Comparison of ENCODE assay signal across 14 cellular contexts in genomic region chr5:27568811-27569210, GRCh38.
"Had no signal": no experiment of that assay in that cellular context is flagged by ENCODE, and none has a peak within 500 bp of the region (broad histone marks: within the 10 kb centered on the region; RNA-seq: fewer than 3 reads in every experiment).

No MANE protein-coding gene starts in this region.

- H3K27ac ChIP-seq: ascending aorta, gastrocnemius medialis, sigmoid colon, suprapubic skin had no signal

- H3K27me3 Mint-ChIP-seq: activated CD8-positive, alpha-beta T cell treated with anti-CD3 and anti-CD28 coated beads for 36 hours; type B pancreatic cell had no signal

- H3K4me1 Mint-ChIP-seq: neural crest cell had no signal

- ATAC-seq: activated CD8-positive, alpha-beta T cell treated with anti-CD3 and anti-CD28 coated beads for 36 hours; activated T-cell treated with anti-CD3 and anti-CD28 coated beads, Interleukin-2, amount 50 U/mL, for 72 hours; gastrocnemius medialis had no signal

- H3K4me3 Mint-ChIP-seq: activated CD8-positive, alpha-beta T cell treated with anti-CD3 and anti-CD28 coated beads for 36 hours; activated T-cell treated with anti-CD3 and anti-CD28 coated beads, Interleukin-2, amount 50 U/mL, for 72 hours; neural crest cell; type B pancreatic cell had no signal

- H3K36me3 Mint-ChIP-seq: type B pancreatic cell had no signal

- DNase-seq: activated CD4-positive, alpha-beta T cell treated with anti-CD3 and anti-CD28 coated beads for 4 hours; activated CD8-positive, alpha-beta memory T cell treated with anti-CD3 and anti-CD28 coated beads, Interleukin-2, amount 50 U/mL, for 4 hours; activated CD8-positive, alpha-beta T cell treated with anti-CD3 and anti-CD28 coated beads for 36 hours; activated gamma-delta T cell treated with Interleukin-2 at 50 U/mL for 16 hours; activated T-cell treated with anti-CD3 and anti-CD28 coated beads, Interleukin-2, amount 50 U/mL, for 72 hours; dermis blood vessel endothelial cell; gastrocnemius medialis; sigmoid colon; stimulated activated CD4-positive, alpha-beta T cell treated with anti-CD3 and anti-CD28 coated beads, Interleukin-12 subunit alpha, Interleukin-12 subunit beta, amount 100 ng/mL, for 4 hours; stimulated activated naive CD4-positive, alpha-beta T cell treated with Interleukin-2 at 50 U/mL for 16 hours had no signal

- H3K4me1 ChIP-seq: ascending aorta, gastrocnemius medialis, sigmoid colon, suprapubic skin had no signal

- H3K9me3 Mint-ChIP-seq: activated T-cell treated with anti-CD3 and anti-CD28 coated beads, Interleukin-2, amount 50 U/mL, for 72 hours; neural crest cell; type B pancreatic cell had no signal

- H3K27me3 ChIP-seq: ascending aorta, gastrocnemius medialis, sigmoid colon, suprapubic skin had no signal

- H3K9me3 ChIP-seq: ascending aorta, gastrocnemius medialis, sigmoid colon, suprapubic skin had no signal

- H3K4me3 ChIP-seq: ascending aorta, gastrocnemius medialis, sigmoid colon, suprapubic skin had no signal

- H3K27ac Mint-ChIP-seq: activated CD8-positive, alpha-beta T cell treated with anti-CD3 and anti-CD28 coated beads for 36 hours; activated T-cell treated with anti-CD3 and anti-CD28 coated beads, Interleukin-2, amount 50 U/mL, for 72 hours; type B pancreatic cell had no signal

- H3K36me3 ChIP-seq: ascending aorta, gastrocnemius medialis, sigmoid colon, suprapubic skin had no signal
